ENCODE assay signal across 17 cellular contexts in genomic region chr5:133399247-133399891, GRCh38.
A peak's percentile ranks its signal among the peaks of the same experiment; 100 is the strongest.
DNase-seq lines count a peak whose midpoint lies in the region; ATAC-seq and TF ChIP-seq lines count a peak whose summit lies in the region.
"Had no signal": no experiment of that assay in that cellular context is flagged by ENCODE, and none has a peak within 500 bp of the region (broad histone marks: within the 10 kb centered on the region; RNA-seq: fewer than 3 reads in every experiment).

No MANE protein-coding gene starts in this region.

- H3K9me3 Mint-ChIP-seq in activated naive CD8-positive, alpha-beta T cell treated with anti-CD3 and anti-CD28 coated beads, Interleukin-2, amount 50 U/mL, for 24 hours, result peaks cover 5% of the 10 kb centered on the region
- H3K9me3 Mint-ChIP-seq in activated naive CD8-positive, alpha-beta T cell treated with anti-CD3 and anti-CD28 coated beads for 36 hours, result no peaks in the 10 kb centered on the region
- H3K9me3 Mint-ChIP-seq: CD4-positive, alpha-beta T cell had no signal

- H3K27ac ChIP-seq in esophagus muscularis mucosa (replicated peaks in 1 of 4) (no peak overlapping the region), left lung (no peak overlapping the region)
- H3K27ac ChIP-seq: GM23248 had no signal

- no peak for TF ChIP-seq POLR2A in esophagus muscularis mucosa (IDR thresholded peaks at IDR 0.05; ENCODE audit: low read depth)

- TF ChIP-seq CTCF in esophagus muscularis mucosa (IDR thresholded peaks at IDR 0.05) (no peak), left lung (IDR thresholded peaks at IDR 0.05) (no peak)

- peaks cover 41% of the 10 kb centered on the region for H3K4me1 Mint-ChIP-seq in activated naive CD8-positive, alpha-beta T cell treated with anti-CD3 and anti-CD28 coated beads, Interleukin-2, amount 50 U/mL, for 24 hours
- peaks cover 39% of the 10 kb centered on the region for H3K4me1 Mint-ChIP-seq in activated naive CD8-positive, alpha-beta T cell treated with anti-CD3 and anti-CD28 coated beads for 36 hours
- H3K4me1 Mint-ChIP-seq in T-helper 17 cell, result peaks cover 14% of the 10 kb centered on the region

- peaks cover 0 to 15% (median 0%) of the 10 kb centered on the region in 4 donors for H3K27me3 ChIP-seq in esophagus muscularis mucosa
- no peaks in the 10 kb centered on the region for H3K27me3 ChIP-seq in left lung

- no peak for ATAC-seq in activated naive CD8-positive, alpha-beta T cell treated with anti-CD3 and anti-CD28 coated beads, Interleukin-2, amount 50 U/mL, for 24 hours
- ATAC-seq in T-helper 17 cell, result no peak
- ATAC-seq in GM21717 (IDR thresholded peaks at IDR 0.05; ENCODE audit: unreplicated experiment), result no peak
- ATAC-seq in GM21360 (IDR thresholded peaks at IDR 0.05; ENCODE audit: unreplicated experiment), result no peak
- no peak for ATAC-seq in left lung
- ATAC-seq: Panc1 had no signal

- peak overlapping the region; percentile 24 for H3K27ac Mint-ChIP-seq in activated naive CD8-positive, alpha-beta T cell treated with anti-CD3 and anti-CD28 coated beads, Interleukin-2, amount 50 U/mL, for 24 hours
- H3K27ac Mint-ChIP-seq in activated naive CD8-positive, alpha-beta T cell treated with anti-CD3 and anti-CD28 coated beads for 36 hours, result no peak overlapping the region
- peak overlapping the region; percentile 53 for H3K27ac Mint-ChIP-seq in T-helper 17 cell
- H3K27ac Mint-ChIP-seq: CD4-positive, alpha-beta T cell; IgD-negative memory B cell had no signal

- TF ChIP-seq EP300 in esophagus muscularis mucosa (IDR thresholded peaks at IDR 0.05), result no peak

- no peaks in the 10 kb centered on the region for H3K36me3 Mint-ChIP-seq in activated naive CD8-positive, alpha-beta T cell treated with anti-CD3 and anti-CD28 coated beads, Interleukin-2, amount 50 U/mL, for 24 hours (ENCODE audit: low read depth)
- H3K36me3 Mint-ChIP-seq in activated naive CD8-positive, alpha-beta T cell treated with anti-CD3 and anti-CD28 coated beads for 36 hours, result no peaks in the 10 kb centered on the region
- peaks cover 6% of the 10 kb centered on the region for H3K36me3 Mint-ChIP-seq in T-helper 17 cell (ENCODE audit: low read depth)

- H3K4me3 ChIP-seq in esophagus muscularis mucosa, result no peak overlapping the region
- H3K4me3 ChIP-seq in left lung, result no peak overlapping the region
- H3K4me3 ChIP-seq: GM23248 had no signal

- H3K27me3 Mint-ChIP-seq in activated naive CD8-positive, alpha-beta T cell treated with anti-CD3 and anti-CD28 coated beads, Interleukin-2, amount 50 U/mL, for 24 hours, result peaks cover 15% of the 10 kb centered on the region
- H3K27me3 Mint-ChIP-seq in activated naive CD8-positive, alpha-beta T cell treated with anti-CD3 and anti-CD28 coated beads for 36 hours, result peaks cover 9% of the 10 kb centered on the region
- peaks cover 22% of the 10 kb centered on the region for H3K27me3 Mint-ChIP-seq in T-helper 17 cell
- H3K27me3 Mint-ChIP-seq: CD4-positive, alpha-beta T cell had no signal

- intact Hi-C loops in esophagus muscularis mucosa (cut with DNase I), result no loop called here
- intact Hi-C loops in left lung (cut with DNase I), result no loop called here

- no peak overlapping the region for H3K4me3 Mint-ChIP-seq in activated naive CD8-positive, alpha-beta T cell treated with anti-CD3 and anti-CD28 coated beads, Interleukin-2, amount 50 U/mL, for 24 hours
- no peak overlapping the region for H3K4me3 Mint-ChIP-seq in activated naive CD8-positive, alpha-beta T cell treated with anti-CD3 and anti-CD28 coated beads for 36 hours
- H3K4me3 Mint-ChIP-seq in T-helper 17 cell, result no peak overlapping the region
- H3K4me3 Mint-ChIP-seq: CD4-positive, alpha-beta T cell; IgD-negative memory B cell had no signal

- H3K4me1 ChIP-seq in esophagus muscularis mucosa (peaks cover 0 to 2% (median 0%) of the 10 kb centered on the region in 4 donors), left lung (no peaks in the 10 kb centered on the region)

- no peak for DNase-seq in activated naive CD8-positive, alpha-beta T cell treated with anti-CD3 and anti-CD28 coated beads, Interleukin-2, amount 50 U/mL, for 24 hours
- DNase-seq in activated naive CD8-positive, alpha-beta T cell treated with anti-CD3 and anti-CD28 coated beads for 36 hours, result no peak
- no peak for DNase-seq in T-helper 17 cell
- peak; percentile 75 for DNase-seq in esophagus muscularis mucosa (ENCODE audit: extremely low spot score)
- DNase-seq in stimulated activated CD8-positive, alpha-beta memory T cell treated with anti-CD3 and anti-CD28 coated beads, Interleukin-4, amount 100 ng/mL, for 48 hours, result peak; percentile 23
- DNase-seq in left lung, result no peak
- DNase-seq: Calu3; CD4-positive, alpha-beta T cell; DMS79; GM23248; NCI-H187 treated with DMSO at 0.1 percent for 48 hours; NCI-H446; NCI-H774 had no signal

- WGBS in esophagus muscularis mucosa, result 85% methylated on average over 10 of the region's 10 CpGs

- H3K36me3 ChIP-seq in esophagus muscularis mucosa (no peaks in the 10 kb centered on the region), left lung (no peaks in the 10 kb centered on the region)

- H3K9me3 ChIP-seq in T-helper 17 cell (ENCODE audit: control insufficient read depth, low read length, poor library complexity, severe bottlenecking) (no peaks in the 10 kb centered on the region), esophagus muscularis mucosa (no peaks in the 10 kb centered on the region), left lung (no peaks in the 10 kb centered on the region)

Comparison
In these comparisons a context has a peak if more than half of its experiments do, and no peak if none do; other contexts are left out.
1. DNase-seq: peak in esophagus muscularis mucosa (single experiment) and stimulated activated CD8-positive, alpha-beta memory T cell treated with anti-CD3 and anti-CD28 coated beads, Interleukin-4, amount 100 ng/mL, for 48 hours (single experiment); none in activated naive CD8-positive, alpha-beta T cell treated with anti-CD3 and anti-CD28 coated beads, Interleukin-2, amount 50 U/mL, for 24 hours (single experiment), activated naive CD8-positive, alpha-beta T cell treated with anti-CD3 and anti-CD28 coated beads for 36 hours (single experiment), T-helper 17 cell (0 of 3) and left lung (0 of 2).